In genomic region chr6:79078057-79078969, GRCh38 we compare ENCODE assay signal across 8 cellular contexts. TPM values are rescaled to one million over a fixed set of nuclear protein-coding genes. Genes with fewer than 3 reads are reported as not detected.
DNase-seq lines count a peak whose midpoint lies in the region; ATAC-seq and TF ChIP-seq lines count a peak whose summit lies in the region.

TSS of gene PHIP (minus strand) at chr6:79078254. CDS start at chr6:79078068, 186 bp downstream.

- intact Hi-C loops in IMR-90 (cut with micrococcal nuclease) (loop anchor here (1.0 to 10.0 kb wide), 8 partner anchors 131 to 1614 kb away; partner anchors contain the start of genes HMGN3, HTR1B, IRAK1BP1 and LCA5), OCI-LY7 (cut with micrococcal nuclease; ENCODE audit: unreplicated experiment) (loop anchor here (1.0 to 5.0 kb wide), 5 partner anchors 156 to 1029 kb away; partner anchors contain the start of genes BCKDHB, HMGN3, IRAK1BP1 and LCA5)

- H2BK5ac ChIP-seq in IMR-90 (ENCODE audit: low read depth, low read length, poor library complexity, severe bottlenecking): peak within 1 kb of the TSS; percentile 91

- peak within 1 kb of the TSS; percentile 80; the same call in 1 of the 2 replicates for H2BK20ac ChIP-seq in IMR-90 (ENCODE audit: low read depth, low read length)

- H3K9me1 ChIP-seq in IMR-90 (ENCODE audit: insufficient read depth, low read length): no peaks in the 10 kb centered on the region

- DNase-seq in DMS114 treated with DMSO at 0.1 percent for 48 hours (lab: John Stamatoyannopoulos, UW; ENCODE audit: unreplicated experiment) (peak; percentile 85), IMR-90 (peak; percentile 97), OCI-LY7 (ENCODE audit: low spot score) (peak; percentile 95), activated T-cell treated with anti-CD3 and anti-CD28 coated beads for 1 hour (ENCODE audit: low read depth) (peak; percentile 85), epidermal melanocyte (ENCODE audit: insufficient read length, low spot score) (peak; percentile 62)
- DNase-seq in stimulated activated CD8-positive, alpha-beta memory T cell treated with anti-CD3 and anti-CD28 coated beads, Interleukin-2, amount 100 ng/mL, for 48 hours (ENCODE audit: low read depth in 2 of 2): peak; percentile 77 to 82

- H3K27me3 ChIP-seq in IMR-90 (ENCODE audit: control insufficient read depth, insufficient read depth, low read length) (no peaks in the 10 kb centered on the region), mononuclear cell (ENCODE audit: insufficient read depth, low read length) (no peaks in the 10 kb centered on the region)

- H3K4me1 ChIP-seq in IMR-90 (ENCODE audit: control insufficient read depth, insufficient read depth, low read length): no peaks in the 10 kb centered on the region
- peaks cover 35% of the 10 kb centered on the region for H3K4me1 ChIP-seq in OCI-LY7 (ENCODE audit: insufficient read depth, low read length, poor library complexity, severe bottlenecking)
- peaks cover 6% of the 10 kb centered on the region for H3K4me1 ChIP-seq in mononuclear cell (ENCODE audit: insufficient read depth, low read length)

- no peak within 1 kb of the TSS for H2AK5ac ChIP-seq in IMR-90 (ENCODE audit: low read depth, low read length)

- H3K9me3 ChIP-seq in IMR-90 (ENCODE audit: control insufficient read depth, insufficient read depth, low read length) (no peaks in the 10 kb centered on the region), OCI-LY7 (ENCODE audit: low read length) (no peaks in the 10 kb centered on the region), mononuclear cell (ENCODE audit: low read depth, low read length) (no peaks in the 10 kb centered on the region)

- no peaks in the 10 kb centered on the region; the same call in 1 of the 2 replicates for H4K20me1 ChIP-seq in IMR-90 (ENCODE audit: insufficient read depth, low read length)
- peaks cover 30% of the 10 kb centered on the region; the same call in 1 of the 2 replicates for H4K20me1 ChIP-seq in OCI-LY7 (ENCODE audit: insufficient read depth, low read length)

- CTCF ChIA-PET in IMR-90 (lab: Yijun Ruan, JAX): interaction anchor here (1.3 kb wide), 1 partner anchor 155 kb away, joined by 3 read pairs; no protein-coding TSS in a partner anchor
- CTCF ChIA-PET in OCI-LY7 (lab: Charles Lee; ENCODE audit: unreplicated experiment): interaction anchor here (0.5 kb wide), 1 partner anchor 134 kb away, joined by 3 read pairs; no protein-coding TSS in a partner anchor

- 0 out of 2 replicates have a peak, but pooled peaks have one; percentile 3 for TF ChIP-seq RAD21 in IMR-90 (IDR thresholded peaks at IDR 0.05; ENCODE audit: low read length)

- peak within 1 kb of the TSS; percentile 83 for H4K91ac ChIP-seq in IMR-90 (ENCODE audit: insufficient read depth, low read depth, low read length)

- H3K4ac ChIP-seq in IMR-90 (ENCODE audit: low read depth, low read length): peak within 1 kb of the TSS; percentile 93

- POLR2A ChIA-PET in IMR-90 (lab: Charles Lee; ENCODE audit: unreplicated experiment): no interaction called here
- POLR2A ChIA-PET in OCI-LY7 (lab: Charles Lee): interaction anchor here (0.6 to 5.1 kb wide), 10 partner anchors 9 to 1198 kb away, joined by 3 to 25 read pairs (median 4); partner anchors contain the start of genes IRAK1BP1 and LCA5

- dilution Hi-C loops in IMR-90 (cut with HindIII; ENCODE audit: low sequenced_read_pairs, unreplicated experiment): no loop called here

- no peaks in the 10 kb centered on the region for H3K9me2 ChIP-seq in OCI-LY7 (ENCODE audit: insufficient read depth, low read length)

- peak within 1 kb of the TSS; percentile 87 for H2AK9ac ChIP-seq in IMR-90 (replicated peaks; ENCODE audit: low read depth, low read length, poor library complexity)

- peak within 1 kb of the TSS; percentile 99 for H3K14ac ChIP-seq in IMR-90 (replicated peaks; ENCODE audit: low read depth, low read length)

- peak within 1 kb of the TSS; percentile 95 for H3K56ac ChIP-seq in IMR-90 (ENCODE audit: extremely low read depth, insufficient read depth, low read length)

- no peak within 1 kb of the TSS for H2BK15ac ChIP-seq in IMR-90 (ENCODE audit: low read depth, low read length)

- peak within 1 kb of the TSS; percentile 92 for H2BK120ac ChIP-seq in IMR-90 (ENCODE audit: low read depth, low read length)

- peak within 1 kb of the TSS; percentile 98 for H3K23ac ChIP-seq in IMR-90 (ENCODE audit: low read depth, low read length)

- H3K36me3 ChIP-seq in IMR-90 (ENCODE audit: control insufficient read depth, insufficient read depth, low read length) (no peaks in the 10 kb centered on the region), OCI-LY7 (ENCODE audit: insufficient read depth, low read length) (peaks cover 34% of the 10 kb centered on the region)

- H3K27ac ChIP-seq in IMR-90 (ENCODE audit: insufficient read depth, low read length) (peak within 1 kb of the TSS; percentile 95), OCI-LY7 (ENCODE audit: low read depth, low read length, poor library complexity, severe bottlenecking) (peak within 1 kb of the TSS; percentile 93)

- H3K4me3 ChIP-seq in IMR-90 (ENCODE audit: insufficient read depth, low read depth, low read length) (peak within 1 kb of the TSS; percentile 75), OCI-LY7 (ENCODE audit: low read depth, low read length, poor library complexity, severe bottlenecking) (peak within 1 kb of the TSS; percentile 96), mononuclear cell (ENCODE audit: low read length) (peak within 1 kb of the TSS; percentile 74)

- peak within 1 kb of the TSS; percentile 92 for H3K9ac ChIP-seq in IMR-90 (ENCODE audit: low read depth, low read length)

- peak within 1 kb of the TSS; percentile 71 for H3K4me2 ChIP-seq in IMR-90 (ENCODE audit: low read depth, low read length)
- H3K4me2 ChIP-seq in OCI-LY7 (ENCODE audit: low read length): peak within 1 kb of the TSS; percentile 90

- H3K79me2 ChIP-seq in OCI-LY7 (ENCODE audit: insufficient read depth, low read depth, low read length): peaks cover 44% of the 10 kb centered on the region

- peak; percentile 37; the same call in 1 of the 2 replicates for TF ChIP-seq POLR2A in IMR-90 (IDR thresholded peaks at IDR 0.05; ENCODE audit: low read depth, low read length)

- no peak for TF ChIP-seq CTCF in IMR-90 (conservative IDR thresholded peaks at IDR 0.05; ENCODE audit: low read depth, low read length)
- TF ChIP-seq CTCF in OCI-LY7 (conservative IDR thresholded peaks at IDR 0.05; ENCODE audit: low read length): no peak

- H4K5ac ChIP-seq in IMR-90 (ENCODE audit: low read depth, low read length): peak within 1 kb of the TSS; percentile 72

- peak within 1 kb of the TSS; percentile 99 for H2AFZ ChIP-seq in IMR-90 (replicated peaks; ENCODE audit: low read length, poor library complexity)
- H2AFZ ChIP-seq in OCI-LY7 (ENCODE audit: low read length): peak within 1 kb of the TSS; percentile 88

- peak within 1 kb of the TSS; percentile 66 for H3K18ac ChIP-seq in IMR-90 (ENCODE audit: low read depth, low read length)

- H4K8ac ChIP-seq in IMR-90 (ENCODE audit: low read depth in 2 of 2, low read length in 2 of 2): peak within 1 kb of the TSS; percentile 8 to 82; a peak in 2 of 4 replicates

- BruUV-seq in IMR-90 (replicated peaks; lab: Mats Ljungman, UMichigan) (no TSS peak), OCI-LY7 (replicated peaks; lab: Mats Ljungman, UMichigan) (TSS peak; percentile 90)

- peaks cover 0 to 7% of the 10 kb centered on the region in 2 experiments; a peak in 1 of 4 replicates for H3K79me1 ChIP-seq in IMR-90 (ENCODE audit: low read depth in 1 of 2, low read length in 2 of 2)

- peak; percentile 71 for ATAC-seq in GM21529 (IDR thresholded peaks at IDR 0.05; ENCODE audit: unreplicated experiment)
- peak; percentile 84 for ATAC-seq in IMR-90 (ENCODE audit: low read depth)

- WGBS in IMR-90 (ENCODE audit: extremely low coverage in 2 of 2, insufficient read length in 1 of 2), 2 experiments: 0% methylated on average over 9 of the region's 73 CpGs; no CpG with 5 or more reads in 1 of the 2 experiments

- in situ Hi-C loops in IMR-90 (cut with MboI; ENCODE audit: low sequenced_read_pairs): no loop called here

TF ChIP-seq in IMR-90, 13 proteins besides CTCF, POLR2A, EP300 and RAD21 (continues in another document):
- TF ChIP-seq MAFK (IDR thresholded peaks at IDR 0.05; ENCODE audit: low read depth, low read length): no peak; the same call in 1 of the 2 replicates
- no peak for TF ChIP-seq RCOR1 (IDR thresholded peaks at IDR 0.05; ENCODE audit: insufficient replicate concordance, low read length)
- no peak for TF ChIP-seq RFX5 (IDR thresholded peaks at IDR 0.05; ENCODE audit: low read depth, low read length)
- no peak for TF ChIP-seq MXI1 (IDR thresholded peaks at IDR 0.05; ENCODE audit: borderline replicate concordance, low read depth, low read length)
- TF ChIP-seq NFE2L2 (IDR thresholded peaks at IDR 0.05; ENCODE audit: low read depth, low read length): no peak
- no peak for TF ChIP-seq ELK1 (IDR thresholded peaks at IDR 0.05; ENCODE audit: borderline replicate concordance, low read depth, low read length)
- peak; percentile 76 for TF ChIP-seq MAZ (IDR thresholded peaks at IDR 0.05; ENCODE audit: borderline replicate concordance, low read depth, low read length)
- no peak for TF ChIP-seq USF2 (IDR thresholded peaks at IDR 0.05; ENCODE audit: low read depth, low read length)
- TF ChIP-seq SMC3 (IDR thresholded peaks at IDR 0.05; ENCODE audit: low read depth, low read length): no peak
- TF ChIP-seq CEBPB (IDR thresholded peaks at IDR 0.05; ENCODE audit: low read depth, low read length): peak; percentile 82
- no peak for TF ChIP-seq CHD1 (IDR thresholded peaks at IDR 0.05; ENCODE audit: low read depth, low read length)

RNA-seq across cellular contexts. Expression of gene PHIP, which starts in this region (rescaled TPM):
- 20.4 and 32.2 TPM in 2 replicates for total RNA-seq in IMR-90 (2012; rRNA removed)
- 2.7 and 3.4 TPM in 2 replicates for polyA plus RNA-seq in IMR-90 (2012; rRNA removed)
- polyA plus RNA-seq in IMR-90 (2012; cell fraction: cytosol; rRNA removed): 0.32 and 0.42 TPM in 2 replicates
- polyA plus RNA-seq in IMR-90 (2012; cell fraction: nucleus; rRNA removed; ENCODE audit: low replicate concordance): 0.83 and 7.2 TPM in 2 replicates
- 32.1 and 35.4 TPM in 2 replicates for total RNA-seq in OCI-LY7 (2014; rRNA removed; shearing (Covaris generic))
- 46.6 and 48.4 TPM in 2 replicates for total RNA-seq in OCI-LY7 (2022)
- total RNA-seq in mononuclear cell: 69.3 TPM

Comparison
In these comparisons a context has a peak if more than half of its experiments do, and no peak if none do; other contexts are left out.
1. Peak in every context shown above with its lines: DNase-seq, ATAC-seq, H3K4me3 ChIP-seq and H3K27ac ChIP-seq.